Comparison of ENCODE assay signal across 22 cellular contexts in the genomic region with DNA sequence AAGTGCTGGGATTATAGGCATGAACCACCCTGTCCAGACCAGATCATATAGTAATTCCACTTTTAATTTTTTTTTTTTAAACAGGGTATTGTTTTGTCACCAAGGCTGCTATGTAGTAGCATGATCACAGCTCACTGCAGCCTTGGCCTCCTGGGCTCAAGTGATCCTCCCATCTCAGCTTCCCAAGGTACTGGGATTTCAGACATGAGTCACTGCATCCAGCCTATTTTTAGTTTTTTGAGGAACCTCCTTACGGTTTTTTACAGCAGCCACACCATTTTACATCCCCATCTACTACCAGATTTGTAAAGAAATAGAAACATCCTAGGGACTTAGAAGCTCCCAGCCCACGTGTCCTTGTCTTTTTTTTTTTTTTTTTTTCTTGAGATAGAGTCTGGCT. TPM values are rescaled to one million over a fixed set of nuclear protein-coding genes. Genes with fewer than 3 reads are reported as not detected.
"Had no signal": no experiment of that assay in that cellular context is flagged by ENCODE, and none has a peak within 500 bp of the region (broad histone marks: within the 10 kb centered on the region; RNA-seq: fewer than 3 reads in every experiment).

No MANE protein-coding gene starts in this region.

- H3K27ac Mint-ChIP-seq: activated CD4-positive, alpha-beta memory T cell treated with anti-CD3 and anti-CD28 coated beads for 36 hours; activated CD4-positive, alpha-beta T cell treated with anti-CD3 and anti-CD28 coated beads, Interleukin-2, amount 10 ng/mL, durations not matched to agents 7 days and 5 days; activated naive CD4-positive, alpha-beta T cell treated with anti-CD3 and anti-CD28 coated beads, Interleukin-2, amount 10 ng/mL, durations not matched to agents 7 days and 5 days; activated naive CD8-positive, alpha-beta T cell treated with anti-CD3 and anti-CD28 coated beads for 36 hours; T-helper 17 cell had no signal

- H3K27me3 ChIP-seq: brain microvascular endothelial cell, cardiac muscle cell had no signal

- H3K4me3 Mint-ChIP-seq: activated CD4-positive, alpha-beta memory T cell treated with anti-CD3 and anti-CD28 coated beads for 36 hours; activated CD4-positive, alpha-beta T cell treated with anti-CD3 and anti-CD28 coated beads, Interleukin-2, amount 10 ng/mL, durations not matched to agents 7 days and 5 days; activated naive CD4-positive, alpha-beta T cell treated with anti-CD3 and anti-CD28 coated beads, Interleukin-2, amount 10 ng/mL, durations not matched to agents 7 days and 5 days; activated naive CD8-positive, alpha-beta T cell treated with anti-CD3 and anti-CD28 coated beads for 36 hours; activated T-cell treated with anti-CD3 and anti-CD28 coated beads, Interleukin-2, amount 50 U/mL, for 4 hours; T-helper 17 cell had no signal

- H3K9me3 Mint-ChIP-seq: activated CD4-positive, alpha-beta memory T cell treated with anti-CD3 and anti-CD28 coated beads for 36 hours; activated CD4-positive, alpha-beta T cell treated with anti-CD3 and anti-CD28 coated beads, Interleukin-2, amount 10 ng/mL, durations not matched to agents 7 days and 5 days; activated T-cell treated with anti-CD3 and anti-CD28 coated beads, Interleukin-2, amount 50 U/mL, for 4 hours had no signal

- H3K4me1 Mint-ChIP-seq: activated CD4-positive, alpha-beta T cell treated with anti-CD3 and anti-CD28 coated beads, Interleukin-2, amount 10 ng/mL, durations not matched to agents 7 days and 5 days; activated naive CD4-positive, alpha-beta T cell treated with anti-CD3 and anti-CD28 coated beads, Interleukin-2, amount 10 ng/mL, durations not matched to agents 7 days and 5 days; activated naive CD8-positive, alpha-beta T cell treated with anti-CD3 and anti-CD28 coated beads for 36 hours; T-helper 17 cell had no signal

- H3K36me3 ChIP-seq: brain microvascular endothelial cell, cardiac muscle cell had no signal

- H3K4me3 ChIP-seq: cardiac muscle cell had no signal

- H3K27ac ChIP-seq: brain microvascular endothelial cell, cardiac muscle cell had no signal

- ATAC-seq: activated T-cell treated with anti-CD3 and anti-CD28 coated beads, Interleukin-2, amount 50 U/mL, for 4 hours; PC-3; T-helper 17 cell had no signal

- H3K36me3 Mint-ChIP-seq: activated CD4-positive, alpha-beta memory T cell treated with anti-CD3 and anti-CD28 coated beads for 36 hours; activated naive CD4-positive, alpha-beta T cell treated with anti-CD3 and anti-CD28 coated beads, Interleukin-2, amount 10 ng/mL, durations not matched to agents 7 days and 5 days; activated naive CD8-positive, alpha-beta T cell treated with anti-CD3 and anti-CD28 coated beads for 36 hours had no signal

- H3K27me3 Mint-ChIP-seq: activated CD4-positive, alpha-beta memory T cell treated with anti-CD3 and anti-CD28 coated beads for 36 hours; activated CD4-positive, alpha-beta T cell treated with anti-CD3 and anti-CD28 coated beads, Interleukin-2, amount 10 ng/mL, durations not matched to agents 7 days and 5 days; activated naive CD4-positive, alpha-beta T cell treated with anti-CD3 and anti-CD28 coated beads, Interleukin-2, amount 10 ng/mL, durations not matched to agents 7 days and 5 days; activated naive CD8-positive, alpha-beta T cell treated with anti-CD3 and anti-CD28 coated beads for 36 hours; T-helper 17 cell had no signal

- DNase-seq: activated CD4-positive, alpha-beta memory T cell treated with anti-CD3 and anti-CD28 coated beads for 36 hours; activated CD4-positive, alpha-beta T cell treated with anti-CD3 and anti-CD28 coated beads, Interleukin-2, amount 10 ng/mL, durations not matched to agents 7 days and 5 days; activated CD4-positive, CD25-positive, alpha-beta regulatory T cell; activated CD8-positive, alpha-beta memory T cell treated with anti-CD3 and anti-CD28 coated beads for 24 hours; activated gamma-delta T cell; activated naive CD4-positive, alpha-beta T cell treated with anti-CD3 and anti-CD28 coated beads, Interleukin-2, amount 10 ng/mL, durations not matched to agents 7 days and 5 days; activated naive CD8-positive, alpha-beta T cell treated with anti-CD3 and anti-CD28 coated beads for 36 hours; activated T-cell treated with anti-CD3 and anti-CD28 coated beads, Interleukin-2, amount 50 U/mL, for 4 hours; brain microvascular endothelial cell; Karpas-422; NCI-H1048; NCI-H1436; NCI-H187; NCI-H2081; NCI-H510A treated with DMSO at 0.1 percent for 48 hours; NCI-H69; NK-92 treated with Interleukin-12 subunit alpha and Interleukin-12 subunit beta, amount 100 ng/mL, for 24 hours; PC-3; SIG-M5; T-helper 17 cell; T-helper 9 cell had no signal

RNA-seq across cellular contexts. Expression of gene L1TD1, which starts 24.0 kb away (rescaled TPM):
- total RNA-seq: activated CD4-positive, alpha-beta memory T cell treated with anti-CD3 and anti-CD28 coated beads for 36 hours; activated CD4-positive, alpha-beta T cell treated with anti-CD3 and anti-CD28 coated beads, Interleukin-2, amount 10 ng/mL, durations not matched to agents 7 days and 5 days; PC-3; T-helper 17 cell had no signal
- polyA plus RNA-seq: cardiac muscle cell had no signal
